Comparison of ENCODE assay signal across 12 cellular contexts in the genomic region with DNA sequence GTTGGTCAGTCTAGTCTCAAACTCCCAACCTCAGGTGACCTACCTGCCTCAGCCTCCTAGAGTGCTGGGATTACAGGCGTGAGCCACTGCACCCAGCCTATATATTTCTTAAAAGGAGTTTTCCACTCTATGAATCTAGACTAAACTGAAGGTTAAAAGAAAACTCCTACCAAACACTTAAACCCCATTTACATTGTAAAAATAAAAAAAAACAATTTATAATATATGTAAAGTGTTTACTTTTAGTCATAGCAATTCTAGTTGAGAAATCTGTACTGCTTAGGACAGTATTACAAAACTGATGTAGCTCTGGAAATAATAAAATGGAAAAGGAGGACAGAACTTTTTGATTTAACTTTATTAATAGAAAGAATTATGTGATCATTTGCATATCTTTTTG. TPM values are rescaled to one million over a fixed set of nuclear protein-coding genes. Genes with fewer than 3 reads are reported as not detected.
"Had no signal": no experiment of that assay in that cellular context is flagged by ENCODE, and none has a peak within 500 bp of the region (broad histone marks: within the 10 kb centered on the region; RNA-seq: fewer than 3 reads in every experiment).

No MANE protein-coding gene starts in this region.

- H3K36me3 ChIP-seq: HAP-1 had no signal

- H3K9ac ChIP-seq: GM23248 had no signal

- H3K4me2 ChIP-seq: GM23338 had no signal

- H3K27ac ChIP-seq: GM23248 had no signal

- H2AFZ ChIP-seq: GM23248, GM23338 had no signal

- H3K4me1 ChIP-seq: HAP-1 had no signal

- H3K9me3 ChIP-seq: HAP-1 had no signal

- H3K4me3 ChIP-seq: GM23248, GM23338, HAP-1 had no signal

- DNase-seq: GM23248, GOT3, H7, H9, HCEC 1CT, HFFc6 had no signal

- ATAC-seq: GM23338, HCT116 had no signal

- FAIRE-seq: H1, H54 had no signal

RNA-seq across cellular contexts. Expression of gene ASB17, which starts 9.5 kb away (rescaled TPM):
- total RNA-seq: GM23248, GM23338, H1, H4, H7, H9, HFFc6 had no signal
- polyA plus RNA-seq: GM23248, GM23338, H1 had no signal
